In genomic region chr19:48152552-48152951, GRCh38 we compare ENCODE assay signal across 9 cellular contexts. TPM values are rescaled to one million over a fixed set of nuclear protein-coding genes. Genes with fewer than 3 reads are reported as not detected.
A peak's percentile ranks its signal among the peaks of the same experiment; 100 is the strongest.
DNase-seq lines count a peak whose midpoint lies in the region; ATAC-seq and TF ChIP-seq lines count a peak whose summit lies in the region.
"Had no signal": no experiment of that assay in that cellular context is flagged by ENCODE, and none has a peak within 500 bp of the region (broad histone marks: within the 10 kb centered on the region; RNA-seq: fewer than 3 reads in every experiment).

No MANE protein-coding gene starts in this region.

- POLR2A ChIA-PET in activated B cell treated with CpG ODN at 0.5 μM for 24 hours (lab: Charles Lee), result interaction anchor here (0.6 kb wide), 1 partner anchor 635 kb away, joined by 6 read pairs; no protein-coding TSS in a partner anchor

- no peaks in the 10 kb centered on the region for H3K27me3 Mint-ChIP-seq in activated B cell treated with CpG ODN at 0.5 μM for 24 hours

- CTCF ChIA-PET in activated B cell treated with CpG ODN at 0.5 μM for 24 hours (lab: Charles Lee), result interaction anchor here (0.8 to 7.2 kb wide), 9 partner anchors 13 to 192 kb away, joined by 3 to 77 read pairs (median 3); partner anchors contain the start of gene PLA2G4C

- peak; percentile 44 for TF ChIP-seq CTCF in activated B cell treated with CpG ODN at 0.5 μM for 24 hours (IDR thresholded peaks at IDR 0.05)
- peak; percentile 58 for TF ChIP-seq CTCF in cardiac fibroblast (IDR thresholded peaks at IDR 0.05; ENCODE audit: low read depth, low read length)

- DNase-seq in DMS 273 (lab: John Stamatoyannopoulos, UW; ENCODE audit: unreplicated experiment) (peak; percentile 69), DMS 273 treated with DMSO at 0.1 percent for 48 hours (lab: John Stamatoyannopoulos, UW) (no peak), NCI-H1694 (lab: John Stamatoyannopoulos, UW) (peak; percentile 68), activated B cell treated with CpG ODN at 0.5 μM for 24 hours (peak; percentile 52), cardiac fibroblast (ENCODE audit: low read depth in 2 of 2) (peak; percentile 69 to 75), kidney tubule cell (ENCODE audit: low spot score) (peak; percentile 56)
- DNase-seq in stimulated activated CD4-positive, alpha-beta T cell treated with anti-CD3 and anti-CD28 coated beads, Interleukin-4, amount 100 ng/mL, for 1 hour, result peak; percentile 67

- H3K4me3 Mint-ChIP-seq in activated B cell treated with CpG ODN at 0.5 μM for 24 hours, result no peak overlapping the region

- H3K4me3 ChIP-seq in cardiac fibroblast (replicated peaks in 1 of 2; ENCODE audit: low read depth in 2 of 2, low read length in 2 of 2), result no peak overlapping the region
- H3K4me3 ChIP-seq: BLaER1 had no signal

- H3K27ac Mint-ChIP-seq in activated B cell treated with CpG ODN at 0.5 μM for 24 hours, result no peak overlapping the region

- peaks cover 2% of the 10 kb centered on the region for H3K4me1 Mint-ChIP-seq in activated B cell treated with CpG ODN at 0.5 μM for 24 hours

- intact Hi-C loops in activated B cell treated with CpG ODN at 0.5 μM for 24 hours (cut with micrococcal nuclease), result loop anchor here (1.0 kb wide), 3 partner anchors 45 to 189 kb away; no protein-coding TSS in a partner anchor

- no peaks in the 10 kb centered on the region for H3K9me3 Mint-ChIP-seq in activated B cell treated with CpG ODN at 0.5 μM for 24 hours

- H3K36me3 Mint-ChIP-seq in activated B cell treated with CpG ODN at 0.5 μM for 24 hours (ENCODE audit: low read depth), result peaks cover 62% of the 10 kb centered on the region

- ATAC-seq in activated B cell treated with CpG ODN at 0.5 μM for 24 hours (ENCODE audit: low read depth) (peak; percentile 74), HG02759 (IDR thresholded peaks at IDR 0.05; ENCODE audit: unreplicated experiment) (no peak)

RNA-seq across cellular contexts. Expression of gene LIG1, which starts 17.6 kb away (rescaled TPM):
- total RNA-seq in activated B cell treated with CpG ODN at 0.5 μM for 24 hours, result 41.8 and 42.9 TPM in 2 replicates

RNA-seq across cellular contexts. Expression of gene ZSWIM9, which starts 17.9 kb away (rescaled TPM):
- total RNA-seq in activated B cell treated with CpG ODN at 0.5 μM for 24 hours, result 5.7 and 8.6 TPM in 2 replicates

RNA-seq across cellular contexts. Expression of gene PLA2G4C, which starts 41.9 kb away (rescaled TPM):
- 14.9 and 16.6 TPM in 2 replicates for total RNA-seq in activated B cell treated with CpG ODN at 0.5 μM for 24 hours
